13 cellular contexts compared by ENCODE assay signal in the genomic region with DNA sequence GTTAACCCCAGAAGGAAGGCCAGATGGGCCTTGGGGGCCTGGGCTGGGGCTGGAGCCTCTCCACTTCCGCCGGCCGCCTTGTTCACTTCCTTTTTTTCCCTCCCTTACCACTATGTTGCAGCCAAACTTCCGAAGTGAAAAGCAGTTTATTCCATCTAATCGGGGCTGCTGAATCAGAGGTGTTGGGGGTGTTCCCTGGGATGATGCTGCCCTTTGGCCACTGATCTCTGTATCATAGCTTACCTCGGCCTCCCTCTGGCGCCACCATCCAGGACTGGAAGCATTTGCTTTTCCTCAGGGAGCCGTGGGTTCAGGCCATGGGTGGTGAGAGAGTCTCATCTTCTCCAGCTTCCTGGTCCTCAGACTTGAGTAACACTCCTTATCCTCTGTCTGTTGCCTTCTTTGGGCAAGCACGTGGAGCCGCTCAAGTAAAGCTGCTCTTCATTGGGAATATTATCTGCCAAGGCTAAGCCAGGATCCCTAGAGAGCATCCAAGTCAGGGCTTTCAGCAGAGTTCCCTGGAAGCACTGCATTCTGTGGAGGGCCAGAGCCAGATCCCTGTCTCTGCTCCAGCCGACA. TPM values are rescaled to one million over a fixed set of nuclear protein-coding genes. Genes with fewer than 3 reads are reported as not detected.
A peak's percentile ranks its signal among the peaks of the same experiment; 100 is the strongest.
DNase-seq lines count a peak whose midpoint lies in the region; ATAC-seq and TF ChIP-seq lines count a peak whose summit lies in the region.
"Had no signal": no experiment of that assay in that cellular context is flagged by ENCODE, and none has a peak within 500 bp of the region (broad histone marks: within the 10 kb centered on the region; RNA-seq: fewer than 3 reads in every experiment).

No MANE protein-coding gene starts in this region.

- ATAC-seq in natural killer cell = no peak
- ATAC-seq in natural killer cell treated with Interleukin-12 subunit alpha and Interleukin-12 subunit beta and Interleukin-15 and Interleukin-18, amount 100 ng/mL, for 72 hours = no peak
- ATAC-seq in aorta (ENCODE audit: low FRiP score) = peak; percentile 75

- peaks cover 43% of the 10 kb centered on the region for H3K4me1 ChIP-seq in neural progenitor cell
- H3K4me1 ChIP-seq in aorta (ENCODE audit: control insufficient read depth in 1 of 2, insufficient read depth in 2 of 2, low read length in 2 of 2) = peaks cover 0 to 1% of the 10 kb centered on the region in 2 donors

- peaks cover 11% of the 10 kb centered on the region for H3K79me2 ChIP-seq in neural progenitor cell (ENCODE audit: low read depth)

- no peak overlapping the region for H3K9ac ChIP-seq in neural progenitor cell

- H3K27ac Mint-ChIP-seq in natural killer cell = peak overlapping the region; percentile 48 to 67
- peak overlapping the region in 1 of 2 donors; percentile 85 for H3K27ac Mint-ChIP-seq in natural killer cell treated with Interleukin-12 subunit alpha and Interleukin-12 subunit beta and Interleukin-15 and Interleukin-18, amount 100 ng/mL, for 72 hours
- peak overlapping the region; percentile 13 for H3K27ac Mint-ChIP-seq in neural progenitor cell

- H3K4me1 Mint-ChIP-seq in natural killer cell = peaks cover 23 to 26% of the 10 kb centered on the region in 2 donors
- H3K4me1 Mint-ChIP-seq in natural killer cell treated with Interleukin-12 subunit alpha and Interleukin-12 subunit beta and Interleukin-15 and Interleukin-18, amount 100 ng/mL, for 72 hours (ENCODE audit: low read depth in 2 of 2) = peaks cover 23 to 26% of the 10 kb centered on the region in 2 donors
- peaks cover 31% of the 10 kb centered on the region for H3K4me1 Mint-ChIP-seq in neural progenitor cell

- 62 to 71% methylated on average over 11 of the region's 11 CpGs for WGBS in aorta, 2 donors

- H3K36me3 Mint-ChIP-seq in natural killer cell = no peaks in the 10 kb centered on the region
- no peaks in the 10 kb centered on the region for H3K36me3 Mint-ChIP-seq in natural killer cell treated with Interleukin-12 subunit alpha and Interleukin-12 subunit beta and Interleukin-15 and Interleukin-18, amount 100 ng/mL, for 72 hours
- peaks cover 4% of the 10 kb centered on the region for H3K36me3 Mint-ChIP-seq in neural progenitor cell

- no peak overlapping the region for H2AFZ ChIP-seq in neural progenitor cell (replicated peaks)

- peaks cover 35% of the 10 kb centered on the region for H3F3A ChIP-seq in neural progenitor cell (ENCODE audit: low read depth)

- DNase-seq in natural killer cell (no peak), fibroblast of mammary gland (ENCODE audit: low read depth) (peak; percentile 44), neural progenitor cell (ENCODE audit: low spot score) (no peak), aorta (peak in 1 of 2 donors; percentile 65), AG20443 (ENCODE audit: low spot score) (no peak), GM19240 (ENCODE audit: insufficient read length, low spot score) (no peak)
- no peak for DNase-seq in natural killer cell treated with Interleukin-12 subunit alpha and Interleukin-12 subunit beta and Interleukin-15 and Interleukin-18, amount 100 ng/mL, for 72 hours (ENCODE audit: low spot score)
- no peak for DNase-seq in activated CD8-positive, alpha-beta memory T cell treated with anti-CD3 and anti-CD28 coated beads for 24 hours
- DNase-seq: ACHN; activated CD4-positive, alpha-beta T cell treated with anti-CD3 and anti-CD28 coated beads for 48 hours; NCI-H2029 treated with DMSO at 0.1 percent for 48 hours had no signal

- H3K4me3 ChIP-seq in fibroblast of mammary gland (ENCODE audit: control insufficient read depth, low read depth, low read length) = no peak overlapping the region
- H3K4me3 ChIP-seq in neural progenitor cell = no peak overlapping the region
- H3K4me3 ChIP-seq in aorta (ENCODE audit: low read length in 2 of 2) = no peak overlapping the region
- H3K4me3 ChIP-seq: smooth muscle cell had no signal

- no peaks in the 10 kb centered on the region for H3K27me3 Mint-ChIP-seq in natural killer cell (ENCODE audit: low read depth in 2 of 2)
- H3K27me3 Mint-ChIP-seq in natural killer cell treated with Interleukin-12 subunit alpha and Interleukin-12 subunit beta and Interleukin-15 and Interleukin-18, amount 100 ng/mL, for 72 hours = no peaks in the 10 kb centered on the region
- peaks cover 2% of the 10 kb centered on the region for H3K27me3 Mint-ChIP-seq in neural progenitor cell (ENCODE audit: insufficient read depth, low read depth)
- H3K27me3 Mint-ChIP-seq: IgD-negative memory B cell had no signal

- H3K9me3 Mint-ChIP-seq in natural killer cell = no peaks in the 10 kb centered on the region
- no peaks in the 10 kb centered on the region for H3K9me3 Mint-ChIP-seq in natural killer cell treated with Interleukin-12 subunit alpha and Interleukin-12 subunit beta and Interleukin-15 and Interleukin-18, amount 100 ng/mL, for 72 hours
- no peaks in the 10 kb centered on the region for H3K9me3 Mint-ChIP-seq in neural progenitor cell
- H3K9me3 Mint-ChIP-seq: IgD-negative memory B cell had no signal

- H3K4me2 ChIP-seq in neural progenitor cell = no peak overlapping the region
- H3K4me2 ChIP-seq: smooth muscle cell had no signal

- H3K4me3 Mint-ChIP-seq in natural killer cell (no peak overlapping the region), neural progenitor cell (no peak overlapping the region)
- no peak overlapping the region for H3K4me3 Mint-ChIP-seq in natural killer cell treated with Interleukin-12 subunit alpha and Interleukin-12 subunit beta and Interleukin-15 and Interleukin-18, amount 100 ng/mL, for 72 hours

- intact Hi-C loops in natural killer cell (cut with micrococcal nuclease) = no loop called here
- intact Hi-C loops in aorta (cut with DNase I) = no loop called here

- no peak overlapping the region for H3K27ac ChIP-seq in neural progenitor cell
- H3K27ac ChIP-seq in aorta (ENCODE audit: low read depth in 1 of 2, low read length in 2 of 2) = no peak overlapping the region

- H3K27me3 ChIP-seq in neural progenitor cell (no peaks in the 10 kb centered on the region), aorta (ENCODE audit: control insufficient read depth in 1 of 2, insufficient read depth in 2 of 2, low read length in 1 of 2) (no peaks in the 10 kb centered on the region)

- H4K20me1 ChIP-seq in neural progenitor cell (ENCODE audit: low read depth) = no peaks in the 10 kb centered on the region

- H3K9me3 ChIP-seq in neural progenitor cell (ENCODE audit: low read depth) (no peaks in the 10 kb centered on the region), aorta (ENCODE audit: control insufficient read depth, low read length) (peaks cover 2% of the 10 kb centered on the region)

- H3K36me3 ChIP-seq in neural progenitor cell = no peaks in the 10 kb centered on the region
- no peaks in the 10 kb centered on the region for H3K36me3 ChIP-seq in aorta (ENCODE audit: control insufficient read depth in 1 of 2, insufficient read depth in 2 of 2, low read length in 1 of 2)

- TF ChIP-seq CTCF in natural killer cell (IDR thresholded peaks at IDR 0.05) (no peak), fibroblast of mammary gland (conservative IDR thresholded peaks at IDR 0.05; ENCODE audit: control insufficient read depth, insufficient read depth, low read depth, low read length) (no peak), neural progenitor cell (IDR thresholded peaks at IDR 0.05) (no peak)

RNA-seq across cellular contexts. Expression of gene SLX4IP, which starts 39.6 kb away (rescaled TPM):
- total RNA-seq in natural killer cell (1 to 10 TPM; 2.9 to 5.5 (median 5.2) TPM), neural progenitor cell (ENCODE audit: low replicate concordance) (7.7 and 9.5 TPM in 2 replicates), aorta (1 to 10 TPM; 3.5 to 5.6 TPM)
- 1 to 10 TPM; 3.2 to 4.9 TPM for total RNA-seq in natural killer cell treated with Interleukin-12 subunit alpha and Interleukin-12 subunit beta and Interleukin-15 and Interleukin-18, amount 100 ng/mL, for 72 hours
- polyA plus RNA-seq in aorta = 1 to 10 TPM; 1.4 to 3.0 TPM

RNA-seq across cellular contexts. Expression of gene MKKS, which starts 40.7 kb away (rescaled TPM):
- total RNA-seq in natural killer cell (1 to 10 TPM; 3.5 to 6.2 (median 3.6) TPM), neural progenitor cell (ENCODE audit: low replicate concordance) (23.9 and 36.3 TPM in 2 replicates), aorta (10 to 100 TPM; 12.0 to 15.3 TPM)
- 1 to 10 TPM; 5.6 to 5.7 TPM for total RNA-seq in natural killer cell treated with Interleukin-12 subunit alpha and Interleukin-12 subunit beta and Interleukin-15 and Interleukin-18, amount 100 ng/mL, for 72 hours
- polyA plus RNA-seq in aorta = 10 to 100 TPM; 18.5 to 19.4 TPM
